ENCODE assay signal across 1 cellular context in the genomic region with DNA sequence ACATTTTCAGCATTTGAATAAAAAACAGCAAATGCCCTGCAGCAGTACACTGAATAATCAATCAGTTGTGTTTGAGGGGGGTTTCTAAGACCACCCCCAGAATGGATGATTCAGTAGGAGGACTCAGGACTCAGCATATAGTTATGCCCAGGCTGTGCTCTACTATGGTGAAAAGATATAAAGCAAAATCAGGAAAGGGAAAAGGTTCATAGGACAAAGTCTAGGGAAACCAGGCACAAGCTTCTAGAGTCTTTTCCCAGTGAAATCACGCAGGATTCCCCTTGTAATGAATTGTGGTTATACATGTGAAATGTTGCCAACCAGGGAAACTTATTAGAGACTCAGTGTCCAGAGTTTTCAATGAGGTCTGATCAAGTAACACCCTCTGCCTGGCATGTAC.
TF ChIP-seq lines count a peak whose summit lies in the region.

No MANE protein-coding gene starts in this region.

TF ChIP-seq in GM12878, 131 proteins besides CTCF, POLR2A, EP300 and RAD21 (continued from another document):
- TF ChIP-seq, protein P1, sequence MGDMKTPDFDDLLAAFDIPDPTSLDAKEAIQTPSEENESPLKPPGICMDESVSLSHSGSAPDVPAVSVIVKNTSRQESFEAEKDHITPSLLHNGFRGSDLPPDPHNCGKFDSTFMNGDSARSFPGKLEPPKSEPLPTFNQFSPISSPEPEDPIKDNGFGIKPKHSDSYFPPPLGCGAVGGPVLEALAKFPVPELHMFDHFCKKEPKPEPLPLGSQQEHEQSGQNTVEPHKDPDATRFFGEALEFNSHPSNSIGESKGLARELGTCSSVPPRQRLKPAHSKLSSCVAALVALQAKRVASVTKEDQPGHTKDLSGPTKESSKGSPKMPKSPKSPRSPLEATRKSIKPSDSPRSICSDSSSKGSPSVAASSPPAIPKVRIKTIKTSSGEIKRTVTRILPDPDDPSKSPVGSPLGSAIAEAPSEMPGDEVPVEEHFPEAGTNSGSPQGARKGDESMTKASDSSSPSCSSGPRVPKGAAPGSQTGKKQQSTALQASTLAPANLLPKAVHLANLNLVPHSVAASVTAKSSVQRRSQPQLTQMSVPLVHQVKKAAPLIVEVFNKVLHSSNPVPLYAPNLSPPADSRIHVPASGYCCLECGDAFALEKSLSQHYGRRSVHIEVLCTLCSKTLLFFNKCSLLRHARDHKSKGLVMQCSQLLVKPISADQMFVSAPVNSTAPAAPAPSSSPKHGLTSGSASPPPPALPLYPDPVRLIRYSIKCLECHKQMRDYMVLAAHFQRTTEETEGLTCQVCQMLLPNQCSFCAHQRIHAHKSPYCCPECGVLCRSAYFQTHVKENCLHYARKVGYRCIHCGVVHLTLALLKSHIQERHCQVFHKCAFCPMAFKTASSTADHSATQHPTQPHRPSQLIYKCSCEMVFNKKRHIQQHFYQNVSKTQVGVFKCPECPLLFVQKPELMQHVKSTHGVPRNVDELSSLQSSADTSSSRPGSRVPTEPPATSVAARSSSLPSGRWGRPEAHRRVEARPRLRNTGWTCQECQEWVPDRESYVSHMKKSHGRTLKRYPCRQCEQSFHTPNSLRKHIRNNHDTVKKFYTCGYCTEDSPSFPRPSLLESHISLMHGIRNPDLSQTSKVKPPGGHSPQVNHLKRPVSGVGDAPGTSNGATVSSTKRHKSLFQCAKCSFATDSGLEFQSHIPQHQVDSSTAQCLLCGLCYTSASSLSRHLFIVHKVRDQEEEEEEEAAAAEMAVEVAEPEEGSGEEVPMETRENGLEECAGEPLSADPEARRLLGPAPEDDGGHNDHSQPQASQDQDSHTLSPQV (IDR thresholded peaks at IDR 0.05): no peak
- TF ChIP-seq EGR1 (IDR thresholded peaks at IDR 0.05; ENCODE audit: borderline replicate concordance in 1 of 2, low read depth in 2 of 2, low read length in 2 of 2) (no peak), CBX5 (IDR thresholded peaks at IDR 0.05; ENCODE audit: low read depth) (no peak)
